In the genomic region with DNA sequence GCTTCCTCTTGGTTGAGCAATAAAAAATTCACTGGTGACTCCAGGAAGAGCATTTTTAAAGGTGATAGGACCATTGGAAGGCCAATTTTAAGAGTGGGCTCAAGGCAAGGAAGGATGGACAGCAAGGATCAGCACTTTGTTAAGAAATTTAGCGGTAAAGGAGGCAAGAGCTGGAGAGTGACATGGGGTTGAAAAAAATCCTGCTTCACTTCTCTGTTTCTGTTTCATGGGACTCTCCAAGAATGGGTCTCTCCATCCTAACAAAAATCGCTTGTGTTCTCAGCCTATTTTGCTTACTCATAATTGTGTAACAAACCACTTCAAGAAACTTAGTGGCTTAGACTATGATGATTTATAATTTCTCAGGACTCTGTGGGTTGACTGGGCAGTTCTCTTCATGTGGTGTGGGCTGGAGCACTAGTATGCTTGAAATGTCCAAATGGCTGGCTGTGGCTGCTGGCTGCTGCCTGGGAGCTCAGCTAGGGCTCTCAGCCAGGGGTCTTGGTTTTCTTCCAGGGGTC, we compare ENCODE assay signal across 10 cellular contexts. TPM values are rescaled to one million over a fixed set of nuclear protein-coding genes. Genes with fewer than 3 reads are reported as not detected.
A peak's percentile ranks its signal among the peaks of the same experiment; 100 is the strongest.
DNase-seq lines count a peak whose midpoint lies in the region; ATAC-seq and TF ChIP-seq lines count a peak whose summit lies in the region.
"Had no signal": no experiment of that assay in that cellular context is flagged by ENCODE, and none has a peak within 500 bp of the region (broad histone marks: within the 10 kb centered on the region; RNA-seq: fewer than 3 reads in every experiment).

No MANE protein-coding gene starts in this region.

- no peak for TF ChIP-seq CTCF in brain (conservative IDR thresholded peaks at IDR 0.05)

- peak overlapping the region in 1 of 5 experiments; percentile 7 for H3K4me3 Mint-ChIP-seq in brain
- H3K4me3 Mint-ChIP-seq in T-helper 2 cell treated with Interferon-gamma antibody and Interleukin-4, amounts not matched to agents 5 μg/mL and 100 μg/mL, for 36 hours: no peak overlapping the region

- no peaks in the 10 kb centered on the region for H3K27me3 ChIP-seq in skeletal muscle satellite cell (ENCODE audit: control insufficient read depth, insufficient read depth, low read length)

- H3K36me3 Mint-ChIP-seq in brain: no peaks in the 10 kb centered on the region
- H3K36me3 Mint-ChIP-seq in T-helper 2 cell treated with Interferon-gamma antibody and Interleukin-4, amounts not matched to agents 5 μg/mL and 100 μg/mL, for 36 hours (ENCODE audit: low read depth): no peaks in the 10 kb centered on the region

- peak overlapping the region; percentile 11 for H3K4me2 ChIP-seq in skeletal muscle satellite cell (ENCODE audit: low read length)

- H3K36me3 ChIP-seq in skeletal muscle satellite cell (ENCODE audit: insufficient read depth, low read length): no peaks in the 10 kb centered on the region

- no peak overlapping the region for H3K9ac ChIP-seq in skeletal muscle satellite cell (ENCODE audit: low read depth, low read length)

- no peak overlapping the region for H3K4me3 ChIP-seq in skeletal muscle satellite cell (ENCODE audit: low read length)

- peak; percentile 51 for ATAC-seq in GM18868 (IDR thresholded peaks at IDR 0.05; ENCODE audit: unreplicated experiment)
- ATAC-seq: Panc1 had no signal

- no peak overlapping the region for H3K27ac ChIP-seq in caudate nucleus (ENCODE audit: low read depth, low read length)

- peaks cover 2% of the 10 kb centered on the region for H3K27me3 Mint-ChIP-seq in brain
- peaks cover 7% of the 10 kb centered on the region for H3K27me3 Mint-ChIP-seq in T-helper 2 cell treated with Interferon-gamma antibody and Interleukin-4, amounts not matched to agents 5 μg/mL and 100 μg/mL, for 36 hours (ENCODE audit: low read depth)

- peaks cover 0 to 18% (median 7%) of the 10 kb centered on the region in 5 experiments for H3K9me3 Mint-ChIP-seq in brain
- H3K9me3 Mint-ChIP-seq in T-helper 2 cell treated with Interferon-gamma antibody and Interleukin-4, amounts not matched to agents 5 μg/mL and 100 μg/mL, for 36 hours: no peaks in the 10 kb centered on the region

- DNase-seq in M059J (ENCODE audit: low read depth) (peak; percentile 90), activated T-cell treated with anti-CD3 and anti-CD28 coated beads for 4 hours (no peak), caudate nucleus (lab: John Stamatoyannopoulos, UW) (no peak)
- no peak for DNase-seq in activated CD4-positive, CD25-positive, alpha-beta regulatory T cell treated with anti-CD3 and anti-CD28 coated beads, Interleukin-2, amount 50 U/mL, for 72 hours
- no peak for DNase-seq in T-helper 2 cell treated with Interferon-gamma antibody and Interleukin-4, amounts not matched to agents 5 μg/mL and 100 μg/mL, for 36 hours (ENCODE audit: low spot score)
- DNase-seq: dermis blood vessel endothelial cell had no signal

- peak overlapping the region; percentile 23 to 97 (median 67) for H3K27ac Mint-ChIP-seq in brain
- H3K27ac Mint-ChIP-seq in T-helper 2 cell treated with Interferon-gamma antibody and Interleukin-4, amounts not matched to agents 5 μg/mL and 100 μg/mL, for 36 hours: no peak overlapping the region

- no peaks in the 10 kb centered on the region for H3K9me3 ChIP-seq in skeletal muscle satellite cell (replicated peaks; ENCODE audit: low read length)

- peaks cover 50% of the 10 kb centered on the region for H3K4me1 Mint-ChIP-seq in brain
- H3K4me1 Mint-ChIP-seq in T-helper 2 cell treated with Interferon-gamma antibody and Interleukin-4, amounts not matched to agents 5 μg/mL and 100 μg/mL, for 36 hours (ENCODE audit: low read depth): peaks cover 1% of the 10 kb centered on the region

- H3K4me1 ChIP-seq in skeletal muscle satellite cell (ENCODE audit: control insufficient read depth, insufficient read depth, low read length): peaks cover 28% of the 10 kb centered on the region

RNA-seq across cellular contexts. Expression of a gene that starts 59.8 kb away (rescaled TPM):
- total RNA-seq in M059J (2014; rRNA removed; shearing (Covaris generic)): 10.3 and 12.1 TPM in 2 replicates
- 7.9 TPM for polyA plus RNA-seq in brain (ENCODE audit: insufficient read depth, low read depth, low replicate concordance)
- 3.3 and 4.6 TPM in 2 replicates for total RNA-seq in skeletal muscle satellite cell (2012; rRNA removed)
